Comparison of ENCODE assay signal across 1 cellular context in genomic region chr19:13396256-13397080, GRCh38.
A peak's percentile ranks its signal among the peaks of the same experiment; 100 is the strongest.
TF ChIP-seq lines count a peak whose summit lies in the region.

No MANE protein-coding gene starts in this region.

TF ChIP-seq in K562, 482 proteins besides CTCF, POLR2A, EP300 and RAD21 (continued from another document):
- TF ChIP-seq AFF1 (IDR thresholded peaks at IDR 0.05; ENCODE audit: low read depth in 1 of 2, partially characterized antibody in 2 of 2) (peak in 1 of 2 experiments; percentile 84), ATF3 (IDR thresholded peaks at IDR 0.05) (peak; percentile 64), ATF3 (CRISPR knock-in tag; conservative IDR thresholded peaks at IDR 0.05) (no peak), L3MBTL2 (IDR thresholded peaks at IDR 0.05) (peak; percentile 56; the same call in 1 of the 2 replicates), KLF16 (IDR thresholded peaks at IDR 0.05) (no peak), EP400 (IDR thresholded peaks at IDR 0.05) (peak; percentile 31; the same call in 1 of the 2 replicates), U2AF2 (optimal IDR thresholded peaks at IDR 0.05; ENCODE audit: low read depth, low read length) (no peak), E2F3 (CRISPR knock-in tag; IDR thresholded peaks at IDR 0.05) (no peak), NR2C2 (CRISPR knock-in tag; IDR thresholded peaks at IDR 0.05) (no peak), NR2C2 (tag; IDR thresholded peaks at IDR 0.05) (0 out of 2 replicates have a peak, but pooled peaks have one; percentile 14), SRSF1 (IDR thresholded peaks at IDR 0.05; ENCODE audit: low read depth, low read length) (no peak), POLR3A (IDR thresholded peaks at IDR 0.05; ENCODE audit: borderline replicate concordance, extremely low read depth, insufficient read depth, insufficient read length) (no peak), DLX4 (CRISPR knock-in tag; IDR thresholded peaks at IDR 0.05) (no peak), SMAD1 (IDR thresholded peaks at IDR 0.05; ENCODE audit: low read depth, low read length, partially characterized antibody) (peak; percentile 75), FOXP4 (CRISPR knock-in tag; IDR thresholded peaks at IDR 0.05; ENCODE audit: borderline replicate concordance) (no peak), NR2C1 (IDR thresholded peaks at IDR 0.05) (no peak), NR2C1 (tag; IDR thresholded peaks at IDR 0.05) (0 out of 2 replicates have a peak, but pooled peaks have one; percentile 31), TEAD2 (tag; IDR thresholded peaks at IDR 0.05) (no peak), CTBP1 (IDR thresholded peaks at IDR 0.05; ENCODE audit: borderline replicate concordance) (peak; percentile 55; the same call in 1 of the 2 replicates), ARID1B (IDR thresholded peaks at IDR 0.05) (peak; percentile 69), FOSL1 (tag; conservative IDR thresholded peaks at IDR 0.05) (peak; percentile 58), TFE3 (CRISPR knock-in tag; IDR thresholded peaks at IDR 0.05) (no peak), IFI16 (CRISPR knock-in tag; IDR thresholded peaks at IDR 0.05) (no peak), CBFA2T2 (conservative IDR thresholded peaks at IDR 0.05) (0 out of 2 replicates have a peak, but pooled peaks have one; percentile 21), ZSCAN32 (CRISPR knock-in tag; IDR thresholded peaks at IDR 0.05) (no peak), ZFP30 (CRISPR knock-in tag; IDR thresholded peaks at IDR 0.05; ENCODE audit: borderline replicate concordance) (no peak), ZBTB34 (CRISPR knock-in tag; IDR thresholded peaks at IDR 0.05) (no peak), EGR1 (conservative IDR thresholded peaks at IDR 0.05) (no peak), DPF2 (IDR thresholded peaks at IDR 0.05) (peak; percentile 30; the same call in 1 of the 2 replicates), HMG20A (CRISPR knock-in tag; conservative IDR thresholded peaks at IDR 0.05) (no peak), HOXB6 (CRISPR knock-in tag; IDR thresholded peaks at IDR 0.05; ENCODE audit: borderline replicate concordance) (no peak), CCAR2 (IDR thresholded peaks at IDR 0.05; ENCODE audit: low read depth, low read length) (no peak), YBX1 (IDR thresholded peaks at IDR 0.05) (no peak), TSC22D4 (tag; IDR thresholded peaks at IDR 0.05) (no peak), ATF2 (CRISPR knock-in tag; IDR thresholded peaks at IDR 0.05) (no peak), EWSR1 (IDR thresholded peaks at IDR 0.05; ENCODE audit: borderline replicate concordance, low read depth, partially characterized antibody) (no peak), SMARCB1 (IDR thresholded peaks at IDR 0.05; ENCODE audit: insufficient read length, low read depth) (no peak), USF2 (CRISPR knock-in tag; IDR thresholded peaks at IDR 0.05) (peak; percentile 23; the same call in 1 of the 2 replicates), RUNX1 (IDR thresholded peaks at IDR 0.05; ENCODE audit: low read depth) (no peak), CEBPB (tag; IDR thresholded peaks at IDR 0.05) (peak; percentile 70), ETS1 (conservative IDR thresholded peaks at IDR 0.05; ENCODE audit: control insufficient read depth, low read depth, low read length) (peak; percentile 53; the same call in 1 of the 2 replicates), KDM5B (IDR thresholded peaks at IDR 0.05; ENCODE audit: insufficient replicate concordance, low read depth, low read length) (no peak), ZNF143 (CRISPR knock-in tag; IDR thresholded peaks at IDR 0.05) (peak; percentile 88), SPI1 (IDR thresholded peaks at IDR 0.05; ENCODE audit: borderline replicate concordance, low read depth, low read length) (peak; percentile 53; the same call in 1 of the 2 replicates), SIX5 (IDR thresholded peaks at IDR 0.05; ENCODE audit: borderline replicate concordance in 1 of 2, insufficient read depth in 1 of 2, low read depth in 1 of 2, low read length in 2 of 2) (peak; percentile 64 to 70), DACH1 (IDR thresholded peaks at IDR 0.05; ENCODE audit: partially characterized antibody) (no peak), SAFB (IDR thresholded peaks at IDR 0.05; ENCODE audit: borderline replicate concordance, low read depth, low read length) (no peak), CAMTA2 (CRISPR knock-in tag; conservative IDR thresholded peaks at IDR 0.05) (no peak), MAFK (IDR thresholded peaks at IDR 0.05; ENCODE audit: low read length) (no peak), GABPB1 (CRISPR knock-in tag; IDR thresholded peaks at IDR 0.05) (peak; percentile 95), NFATC3 (IDR thresholded peaks at IDR 0.05) (no peak), TEAD4 (IDR thresholded peaks at IDR 0.05; ENCODE audit: low read length) (0 out of 2 replicates have a peak, but pooled peaks have one; percentile 16), TEAD4 (CRISPR knock-in tag; IDR thresholded peaks at IDR 0.05; ENCODE audit: borderline replicate concordance) (no peak), ETV1 (tag; conservative IDR thresholded peaks at IDR 0.05; ENCODE audit: low read depth) (peak; percentile 77), SMARCE1 (IDR thresholded peaks at IDR 0.05) (no peak), TCF3 (CRISPR knock-in tag; IDR thresholded peaks at IDR 0.05) (peak; percentile 41; the same call in 1 of the 2 replicates), ZNF408 (CRISPR knock-in tag; IDR thresholded peaks at IDR 0.05; ENCODE audit: low read depth) (no peak), MEIS2 (IDR thresholded peaks at IDR 0.05; ENCODE audit: partially characterized antibody) (no peak), RB1 (IDR thresholded peaks at IDR 0.05; ENCODE audit: low read depth) (no peak), ZNF586 (CRISPR knock-in tag; conservative IDR thresholded peaks at IDR 0.05) (no peak), TAL1 (IDR thresholded peaks at IDR 0.05) (peak; percentile 44; the same call in 1 of the 2 replicates), ZBTB17 (CRISPR knock-in tag; IDR thresholded peaks at IDR 0.05) (no peak), ZNF197 (CRISPR knock-in tag; IDR thresholded peaks at IDR 0.05; ENCODE audit: low read depth) (no peak), RBM17 (IDR thresholded peaks at IDR 0.05; ENCODE audit: borderline replicate concordance, low read depth, low read length) (no peak)
